Comparison of ENCODE assay signal across 16 cellular contexts in genomic region chr11:107567739-107568335, GRCh38. TPM values are rescaled to one million over a fixed set of nuclear protein-coding genes. Genes with fewer than 3 reads are reported as not detected.
DNase-seq lines count a peak whose midpoint lies in the region; ATAC-seq and TF ChIP-seq lines count a peak whose summit lies in the region.
"Had no signal": no experiment of that assay in that cellular context is flagged by ENCODE, and none has a peak within 500 bp of the region (broad histone marks: within the 10 kb centered on the region; RNA-seq: fewer than 3 reads in every experiment).

No MANE protein-coding gene starts in this region.

- H3K27ac Mint-ChIP-seq in naive B cell, result peak overlapping the region; percentile 1 to 84 (median 54)

- H3K36me3 ChIP-seq in esophagus squamous epithelium, result no peaks in the 10 kb centered on the region
- H3K36me3 ChIP-seq: cardiac muscle cell had no signal

- no peaks in the 10 kb centered on the region for H3K27me3 Mint-ChIP-seq in naive B cell

- ATAC-seq in GM18499 (IDR thresholded peaks at IDR 0.05; ENCODE audit: insufficient read depth, unreplicated experiment) (peak; percentile 20), GM21526 (IDR thresholded peaks at IDR 0.05; ENCODE audit: low FRiP score, unreplicated experiment) (peak; percentile 33), naive B cell (ENCODE audit: low read depth in 2 of 2) (peak in 1 of 2 donors; percentile 5)
- ATAC-seq: activated T-cell treated with anti-CD3 and anti-CD28 coated beads, Interleukin-2, amount 50 U/mL, for 4 hours had no signal

- no peak for TF ChIP-seq CTCF in esophagus squamous epithelium (IDR thresholded peaks at IDR 0.05)

- H3K4me3 Mint-ChIP-seq in naive B cell, result peak overlapping the region; percentile 52 to 94 (median 76)
- H3K4me3 Mint-ChIP-seq: activated T-cell treated with anti-CD3 and anti-CD28 coated beads, Interleukin-2, amount 50 U/mL, for 4 hours had no signal

- peaks cover 14 to 32% (median 18%) of the 10 kb centered on the region in 3 donors for H3K4me1 ChIP-seq in esophagus squamous epithelium

- H3K4me1 Mint-ChIP-seq in naive B cell, result peaks cover 35 to 48% (median 39%) of the 10 kb centered on the region in 3 donors

- no peaks in the 10 kb centered on the region for H3K36me3 Mint-ChIP-seq in naive B cell
- H3K36me3 Mint-ChIP-seq: CD4-positive, CD25-positive, alpha-beta regulatory T cell had no signal

- DNase-seq in NAMALWA (ENCODE audit: low spot score), result peak; percentile 57
- DNase-seq in naive B cell, result no peak
- no peak for DNase-seq in NK-92 treated with Interleukin-12 subunit alpha and Interleukin-12 subunit beta, amount 100 ng/mL, for 24 hours (lab: John Stamatoyannopoulos, UW)
- no peak for DNase-seq in GDM1 (lab: John Stamatoyannopoulos, UW)
- DNase-seq in esophagus squamous epithelium (lab: John Stamatoyannopoulos, UW), result no peak
- DNase-seq: activated T-cell treated with anti-CD3 and anti-CD28 coated beads, Interleukin-2, amount 50 U/mL, for 4 hours; CD4-positive, CD25-positive, alpha-beta regulatory T cell; EL; NCI-H1930; NCI-H774; Right ventricle myocardium superior; stimulated activated CD4-positive, alpha-beta T cell treated with anti-CD3 and anti-CD28 coated beads, Interleukin-15, amount 100 ng/mL, for 24 hours; substantia nigra had no signal

- TF ChIP-seq POLR2A in esophagus squamous epithelium (IDR thresholded peaks at IDR 0.05), result no peak

- intact Hi-C loops in esophagus squamous epithelium (cut with DNase I), result loop anchor here (10.0 kb wide), 1 partner anchor 117 kb away; no protein-coding TSS in a partner anchor

- no peak overlapping the region for H3K4me3 ChIP-seq in esophagus squamous epithelium
- H3K4me3 ChIP-seq: cardiac muscle cell had no signal

- peaks cover 0 to 9% (median 0%) of the 10 kb centered on the region in 4 donors for H3K27me3 ChIP-seq in esophagus squamous epithelium
- H3K27me3 ChIP-seq: cardiac muscle cell had no signal

- no peaks in the 10 kb centered on the region for H3K9me3 Mint-ChIP-seq in naive B cell
- H3K9me3 Mint-ChIP-seq: activated T-cell treated with anti-CD3 and anti-CD28 coated beads, Interleukin-2, amount 50 U/mL, for 4 hours; CD4-positive, CD25-positive, alpha-beta regulatory T cell had no signal

- WGBS in esophagus squamous epithelium, 2 donors, result 52 to 58% methylated on average over 5 of the region's 5 CpGs

- H3K9me3 ChIP-seq in esophagus squamous epithelium, result no peaks in the 10 kb centered on the region

- no peak overlapping the region for H3K27ac ChIP-seq in esophagus squamous epithelium
- H3K27ac ChIP-seq: cardiac muscle cell had no signal

RNA-seq across cellular contexts. Expression of gene ALKBH8, which starts 2.3 kb away (rescaled TPM):
- polyA plus RNA-seq in naive B cell (ENCODE audit: low read depth in 6 of 6), result 10 to 100 TPM in 2 of 6 donors, 1 to 10 TPM in 4; 3.8 to 13.0 (median 8.7) TPM
- 1 to 10 TPM; 2.3 to 9.3 (median 6.9) TPM for total RNA-seq in esophagus squamous epithelium

RNA-seq across cellular contexts. Expression of gene ELMOD1, which starts 23.1 kb away (rescaled TPM):
- not detected for polyA plus RNA-seq in naive B cell (ENCODE audit: low read depth in 6 of 6)
- total RNA-seq in esophagus squamous epithelium, result not detected
- total RNA-seq: activated T-cell treated with anti-CD3 and anti-CD28 coated beads, Interleukin-2, amount 50 U/mL, for 4 hours; CD4-positive, CD25-positive, alpha-beta regulatory T cell had no signal
- polyA plus RNA-seq: CD4-positive, CD25-positive, alpha-beta regulatory T cell had no signal
